In genomic region chr2:234310166-234310565, GRCh38 we compare ENCODE assay signal across 31 cellular contexts.
DNase-seq lines count a peak whose midpoint lies in the region; ATAC-seq and TF ChIP-seq lines count a peak whose summit lies in the region.
"Had no signal": no experiment of that assay in that cellular context is flagged by ENCODE, and none has a peak within 500 bp of the region (broad histone marks: within the 10 kb centered on the region; RNA-seq: fewer than 3 reads in every experiment).

No MANE protein-coding gene starts in this region.

- no peak for ATAC-seq in CD4-positive, alpha-beta T cell (ENCODE audit: poor library complexity)
- ATAC-seq in activated CD8-positive, alpha-beta T cell treated with anti-CD3 and anti-CD28 coated beads, Interleukin-2, amount 10 ng/mL, durations not matched to agents 7 days and 5 days: no peak
- ATAC-seq: gastrocnemius medialis; left lobe of liver; stimulated activated memory B cell treated with anti-CD40 and anti-IgM and Interleukin-4, amounts not matched to agents 10 μg/mL and 1 μg/mL and 100 μg/mL, for 72 hours had no signal

- peaks cover 15% of the 10 kb centered on the region for H3K9me3 Mint-ChIP-seq in activated T-cell treated with anti-CD3 and anti-CD28 coated beads, Interleukin-2, amount 50 U/mL, for 24 hours
- H3K9me3 Mint-ChIP-seq in CD4-positive, alpha-beta T cell: no peaks in the 10 kb centered on the region
- H3K9me3 Mint-ChIP-seq in activated CD8-positive, alpha-beta T cell treated with anti-CD3 and anti-CD28 coated beads, Interleukin-2, amount 10 ng/mL, durations not matched to agents 7 days and 5 days (ENCODE audit: insufficient read depth): no peaks in the 10 kb centered on the region
- H3K9me3 Mint-ChIP-seq: nephron had no signal

- no peaks in the 10 kb centered on the region for H3K27me3 ChIP-seq in CD4-positive, alpha-beta T cell (ENCODE audit: control insufficient read depth, insufficient read depth, low read length)
- H3K27me3 ChIP-seq: breast epithelium, colonic mucosa, gastrocnemius medialis, ovary, spleen, uterus had no signal

- no peaks in the 10 kb centered on the region for H3K27me3 Mint-ChIP-seq in activated T-cell treated with anti-CD3 and anti-CD28 coated beads, Interleukin-2, amount 50 U/mL, for 24 hours
- no peaks in the 10 kb centered on the region for H3K27me3 Mint-ChIP-seq in CD4-positive, alpha-beta T cell
- no peaks in the 10 kb centered on the region for H3K27me3 Mint-ChIP-seq in activated CD8-positive, alpha-beta T cell treated with anti-CD3 and anti-CD28 coated beads, Interleukin-2, amount 10 ng/mL, durations not matched to agents 7 days and 5 days (ENCODE audit: low read depth)

- POLR2A ChIA-PET in CD4-positive, alpha-beta T cell (lab: Charles Lee): interaction anchor here (1.0 to 1.9 kb wide), 2 partner anchors 10 to 18 kb away, joined by 3 to 21 read pairs; no protein-coding TSS in a partner anchor
- POLR2A ChIA-PET in activated CD8-positive, alpha-beta T cell treated with anti-CD3 and anti-CD28 coated beads, Interleukin-2, amount 10 ng/mL, durations not matched to agents 7 days and 5 days (lab: Charles Lee): no interaction called here

- CTCF ChIA-PET in CD4-positive, alpha-beta T cell (lab: Charles Lee): no interaction called here
- CTCF ChIA-PET in activated CD8-positive, alpha-beta T cell treated with anti-CD3 and anti-CD28 coated beads, Interleukin-2, amount 10 ng/mL, durations not matched to agents 7 days and 5 days (lab: Charles Lee): interaction anchor here (1.8 kb wide), 1 partner anchor 235 kb away, joined by 5 read pairs; no protein-coding TSS in a partner anchor

- no peak for TF ChIP-seq CTCF in CD4-positive, alpha-beta T cell (IDR thresholded peaks at IDR 0.05)

- H3K36me3 Mint-ChIP-seq in activated T-cell treated with anti-CD3 and anti-CD28 coated beads, Interleukin-2, amount 50 U/mL, for 24 hours (ENCODE audit: low read depth): peaks cover 7% of the 10 kb centered on the region
- no peaks in the 10 kb centered on the region for H3K36me3 Mint-ChIP-seq in CD4-positive, alpha-beta T cell (ENCODE audit: low read depth)
- peaks cover 6% of the 10 kb centered on the region for H3K36me3 Mint-ChIP-seq in activated CD8-positive, alpha-beta T cell treated with anti-CD3 and anti-CD28 coated beads, Interleukin-2, amount 10 ng/mL, durations not matched to agents 7 days and 5 days (ENCODE audit: low read depth)
- H3K36me3 Mint-ChIP-seq: stimulated activated memory B cell treated with anti-CD40 and anti-IgM and Interleukin-4, amounts not matched to agents 10 μg/mL and 1 μg/mL and 100 μg/mL, for 72 hours had no signal

- DNase-seq in activated T-cell treated with anti-CD3 and anti-CD28 coated beads, Interleukin-2, amount 50 U/mL, for 24 hours: peak; percentile 22
- DNase-seq in activated T-cell treated with anti-CD3 and anti-CD28 coated beads, Interleukin-2, amount 50 U/mL, for 1 hour: no peak
- DNase-seq in CD4-positive, alpha-beta T cell: peak in 1 of 10 experiments; percentile 12
- DNase-seq in activated CD8-positive, alpha-beta T cell treated with anti-CD3 and anti-CD28 coated beads, Interleukin-2, amount 10 ng/mL, durations not matched to agents 7 days and 5 days: no peak
- DNase-seq in myocyte (ENCODE audit: low read depth) (peak; percentile 58), NCI-H146 treated with DMSO at 0.1 percent for 48 hours (lab: John Stamatoyannopoulos, UW; ENCODE audit: unreplicated experiment) (no peak), NCI-H1092 treated with DMSO at 0.1 percent for 48 hours (lab: John Stamatoyannopoulos, UW) (no peak), NCI-H2029 treated with DMSO at 0.1 percent for 48 hours (lab: John Stamatoyannopoulos, UW) (no peak)
- DNase-seq: activated CD8-positive, alpha-beta memory T cell treated with anti-CD3 and anti-CD28 coated beads for 24 hours; amygdala; colonic mucosa; gastrocnemius medialis; HCEC 1CT; hippocampal formation; Kasumi-1; MV-4-11; NCI-H187; NCI-H2227 treated with DMSO at 0.1 percent for 48 hours; ovary; RPMI8226; SK-N-SH; spleen; stimulated activated CD4-positive, alpha-beta T cell treated with anti-CD3 and anti-CD28 coated beads, Interleukin-2, amount 100 ng/mL, for 48 hours; uterus; WERI-Rb-1 had no signal

- H3K27ac ChIP-seq in CD4-positive, alpha-beta T cell (ENCODE audit: low read depth, low read length): no peak overlapping the region
- H3K27ac ChIP-seq: breast epithelium, colonic mucosa, gastrocnemius medialis, HL-60, ovary, thoracic aorta, uterus, WERI-Rb-1 had no signal

- no peaks in the 10 kb centered on the region for H3K9me3 ChIP-seq in CD4-positive, alpha-beta T cell (ENCODE audit: control insufficient read depth, low read length)
- H3K9me3 ChIP-seq: breast epithelium, colonic mucosa, gastrocnemius medialis, ovary, SK-N-SH, spleen, thoracic aorta, uterus had no signal

- intact Hi-C loops in CD4-positive, alpha-beta T cell (cut with DNase I, micrococcal nuclease): no loop called here

- H3K27ac Mint-ChIP-seq in activated T-cell treated with anti-CD3 and anti-CD28 coated beads, Interleukin-2, amount 50 U/mL, for 24 hours: peak overlapping the region; percentile 97
- peak overlapping the region; percentile 88 for H3K27ac Mint-ChIP-seq in CD4-positive, alpha-beta T cell
- H3K27ac Mint-ChIP-seq in activated CD8-positive, alpha-beta T cell treated with anti-CD3 and anti-CD28 coated beads, Interleukin-2, amount 10 ng/mL, durations not matched to agents 7 days and 5 days: peak overlapping the region; percentile 15
- H3K27ac Mint-ChIP-seq: nephron had no signal

- peaks cover 56% of the 10 kb centered on the region for H3K4me1 Mint-ChIP-seq in activated T-cell treated with anti-CD3 and anti-CD28 coated beads, Interleukin-2, amount 50 U/mL, for 24 hours (ENCODE audit: low read depth)
- H3K4me1 Mint-ChIP-seq in CD4-positive, alpha-beta T cell (ENCODE audit: low read depth): peaks cover 61% of the 10 kb centered on the region
- H3K4me1 Mint-ChIP-seq in activated CD8-positive, alpha-beta T cell treated with anti-CD3 and anti-CD28 coated beads, Interleukin-2, amount 10 ng/mL, durations not matched to agents 7 days and 5 days (ENCODE audit: low read depth): peaks cover 61% of the 10 kb centered on the region
- H3K4me1 Mint-ChIP-seq: nephron had no signal

- peak overlapping the region; percentile 14 for H3K4me3 Mint-ChIP-seq in activated T-cell treated with anti-CD3 and anti-CD28 coated beads, Interleukin-2, amount 50 U/mL, for 24 hours
- H3K4me3 Mint-ChIP-seq in CD4-positive, alpha-beta T cell: no peak overlapping the region
- H3K4me3 Mint-ChIP-seq in activated CD8-positive, alpha-beta T cell treated with anti-CD3 and anti-CD28 coated beads, Interleukin-2, amount 10 ng/mL, durations not matched to agents 7 days and 5 days: no peak overlapping the region
- H3K4me3 Mint-ChIP-seq: nephron; stimulated activated memory B cell treated with anti-CD40 and anti-IgM and Interleukin-4, amounts not matched to agents 10 μg/mL and 1 μg/mL and 100 μg/mL, for 72 hours had no signal

Comparison
In these comparisons a context has a peak if more than half of its experiments do, and no peak if none do; other contexts are left out.
1. DNase-seq: peak in activated T-cell treated with anti-CD3 and anti-CD28 coated beads, Interleukin-2, amount 50 U/mL, for 24 hours (single experiment) and myocyte (single experiment); none in activated T-cell treated with anti-CD3 and anti-CD28 coated beads, Interleukin-2, amount 50 U/mL, for 1 hour (single experiment), activated CD8-positive, alpha-beta T cell treated with anti-CD3 and anti-CD28 coated beads, Interleukin-2, amount 10 ng/mL, durations not matched to agents 7 days and 5 days (single experiment), NCI-H146 treated with DMSO at 0.1 percent for 48 hours (single experiment), NCI-H1092 treated with DMSO at 0.1 percent for 48 hours (single experiment) and NCI-H2029 treated with DMSO at 0.1 percent for 48 hours (single experiment).
2. H3K27ac Mint-ChIP-seq: peak in every context shown above with its lines; median percentile 97 in activated T-cell treated with anti-CD3 and anti-CD28 coated beads, Interleukin-2, amount 50 U/mL, for 24 hours; 88 in CD4-positive, alpha-beta T cell; 15 in activated CD8-positive, alpha-beta T cell treated with anti-CD3 and anti-CD28 coated beads, Interleukin-2, amount 10 ng/mL, durations not matched to agents 7 days and 5 days.